12 cellular contexts compared by ENCODE assay signal in the genomic region with DNA sequence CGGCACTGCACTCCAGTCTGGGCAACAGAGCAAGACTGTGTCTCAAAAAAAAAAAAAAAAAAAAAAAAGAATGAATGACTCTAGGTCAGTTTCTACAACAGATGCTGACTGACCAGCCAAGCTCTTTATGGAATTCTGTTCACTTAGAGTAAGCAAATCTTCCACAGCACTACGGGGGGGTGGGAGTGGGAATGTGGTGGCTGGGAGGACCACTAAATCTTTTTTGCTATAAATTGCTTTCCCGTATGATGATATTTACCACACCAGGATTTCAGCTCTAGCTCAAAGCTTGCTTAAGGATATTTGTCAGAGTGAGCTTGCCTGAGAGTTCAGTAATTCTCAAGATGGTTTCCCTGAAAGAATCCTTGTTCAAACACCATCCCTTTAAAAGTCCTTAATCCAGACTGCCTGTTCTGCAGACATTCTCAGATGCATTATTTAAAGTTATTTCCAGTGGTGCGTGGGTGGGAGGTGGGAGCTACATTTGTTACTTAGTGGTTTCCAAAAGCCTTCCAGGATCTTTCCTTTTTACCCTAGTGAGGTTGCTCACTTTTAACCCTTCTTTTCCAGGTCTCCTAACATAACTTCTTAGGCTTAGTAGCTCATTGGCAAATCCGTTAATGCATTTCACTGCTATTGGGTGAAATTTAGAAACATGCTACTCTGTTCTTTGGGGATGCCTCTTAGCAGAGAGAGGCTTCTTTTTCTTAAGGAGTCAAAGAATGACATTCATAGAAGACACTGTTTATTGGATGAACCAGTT.
DNase-seq lines count a peak whose midpoint lies in the region; TF ChIP-seq lines count a peak whose summit lies in the region.
"Had no signal": no experiment of that assay in that cellular context is flagged by ENCODE, and none has a peak within 500 bp of the region (broad histone marks: within the 10 kb centered on the region; RNA-seq: fewer than 3 reads in every experiment).

No MANE protein-coding gene starts in this region.

- TF ChIP-seq CTCF in chondrocyte (IDR thresholded peaks at IDR 0.05) (no peak), osteocyte (IDR thresholded peaks at IDR 0.05) (no peak)

- H3K4me1 Mint-ChIP-seq in chondrocyte (ENCODE audit: low read depth) (peaks cover 47% of the 10 kb centered on the region), osteocyte (ENCODE audit: unreplicated experiment) (peaks cover 52% of the 10 kb centered on the region)

- peak; percentile 68 for DNase-seq in EH (ENCODE audit: low read depth)
- DNase-seq in chondrocyte (ENCODE audit: low spot score): no peak
- DNase-seq in osteocyte (ENCODE audit: extremely low spot score, unreplicated experiment): no peak
- no peak for DNase-seq in NCI-H1092 treated with DMSO at 0.1 percent for 48 hours (lab: John Stamatoyannopoulos, UW)
- no peak for DNase-seq in cerebellar nuclear complex (lab: John Stamatoyannopoulos, UW)
- DNase-seq in HT-29 (ENCODE audit: low spot score): no peak
- DNase-seq: activated T-cell treated with anti-CD3 and anti-CD28 coated beads, Interleukin-2, amount 50 U/mL, for 1 hour; GDM1; NCI-H1930; NCI-H524 treated with DMSO at 0.1 percent for 48 hours had no signal

- no peak overlapping the region for H3K4me3 Mint-ChIP-seq in chondrocyte (ENCODE audit: unreplicated experiment)
- H3K4me3 Mint-ChIP-seq in osteocyte (ENCODE audit: unreplicated experiment): no peak overlapping the region
- H3K4me3 Mint-ChIP-seq: CD14-positive monocyte had no signal

- peak overlapping the region; percentile 66 for H3K27ac Mint-ChIP-seq in chondrocyte (ENCODE audit: unreplicated experiment)
- H3K27ac Mint-ChIP-seq in osteocyte (ENCODE audit: unreplicated experiment): peak overlapping the region; percentile 93
- H3K27ac Mint-ChIP-seq: CD14-positive monocyte had no signal

- H3K27me3 Mint-ChIP-seq in chondrocyte (ENCODE audit: low read depth) (no peaks in the 10 kb centered on the region), osteocyte (ENCODE audit: unreplicated experiment) (no peaks in the 10 kb centered on the region)

- H3K9me3 Mint-ChIP-seq in chondrocyte (ENCODE audit: low read depth) (no peaks in the 10 kb centered on the region), osteocyte (ENCODE audit: unreplicated experiment) (no peaks in the 10 kb centered on the region)
- H3K9me3 Mint-ChIP-seq: CD14-positive monocyte had no signal

- H3K36me3 Mint-ChIP-seq in chondrocyte (ENCODE audit: low read depth) (no peaks in the 10 kb centered on the region), osteocyte (ENCODE audit: unreplicated experiment) (no peaks in the 10 kb centered on the region)

TF ChIP-seq in PFSK-1, 5 proteins besides CTCF, POLR2A, EP300 and RAD21:
- TF ChIP-seq, protein P1, sequence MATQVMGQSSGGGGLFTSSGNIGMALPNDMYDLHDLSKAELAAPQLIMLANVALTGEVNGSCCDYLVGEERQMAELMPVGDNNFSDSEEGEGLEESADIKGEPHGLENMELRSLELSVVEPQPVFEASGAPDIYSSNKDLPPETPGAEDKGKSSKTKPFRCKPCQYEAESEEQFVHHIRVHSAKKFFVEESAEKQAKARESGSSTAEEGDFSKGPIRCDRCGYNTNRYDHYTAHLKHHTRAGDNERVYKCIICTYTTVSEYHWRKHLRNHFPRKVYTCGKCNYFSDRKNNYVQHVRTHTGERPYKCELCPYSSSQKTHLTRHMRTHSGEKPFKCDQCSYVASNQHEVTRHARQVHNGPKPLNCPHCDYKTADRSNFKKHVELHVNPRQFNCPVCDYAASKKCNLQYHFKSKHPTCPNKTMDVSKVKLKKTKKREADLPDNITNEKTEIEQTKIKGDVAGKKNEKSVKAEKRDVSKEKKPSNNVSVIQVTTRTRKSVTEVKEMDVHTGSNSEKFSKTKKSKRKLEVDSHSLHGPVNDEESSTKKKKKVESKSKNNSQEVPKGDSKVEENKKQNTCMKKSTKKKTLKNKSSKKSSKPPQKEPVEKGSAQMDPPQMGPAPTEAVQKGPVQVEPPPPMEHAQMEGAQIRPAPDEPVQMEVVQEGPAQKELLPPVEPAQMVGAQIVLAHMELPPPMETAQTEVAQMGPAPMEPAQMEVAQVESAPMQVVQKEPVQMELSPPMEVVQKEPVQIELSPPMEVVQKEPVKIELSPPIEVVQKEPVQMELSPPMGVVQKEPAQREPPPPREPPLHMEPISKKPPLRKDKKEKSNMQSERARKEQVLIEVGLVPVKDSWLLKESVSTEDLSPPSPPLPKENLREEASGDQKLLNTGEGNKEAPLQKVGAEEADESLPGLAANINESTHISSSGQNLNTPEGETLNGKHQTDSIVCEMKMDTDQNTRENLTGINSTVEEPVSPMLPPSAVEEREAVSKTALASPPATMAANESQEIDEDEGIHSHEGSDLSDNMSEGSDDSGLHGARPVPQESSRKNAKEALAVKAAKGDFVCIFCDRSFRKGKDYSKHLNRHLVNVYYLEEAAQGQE (IDR thresholded peaks at IDR 0.05; ENCODE audit: insufficient read depth in 1 of 2, low read depth in 2 of 2, low read length in 2 of 2): no peak
- TF ChIP-seq SIN3A (IDR thresholded peaks at IDR 0.05; ENCODE audit: borderline replicate concordance, insufficient read depth, low read length): 0 out of 2 replicates have a peak, but pooled peaks have one; percentile 48
- TF ChIP-seq FOXP2 (optimal IDR thresholded peaks at IDR 0.05; ENCODE audit: borderline replicate concordance, extremely low read depth, extremely low read length, insufficient read depth): no peak
- TF ChIP-seq TAF1 (IDR thresholded peaks at IDR 0.05; ENCODE audit: borderline replicate concordance, insufficient read depth, low read length): no peak
- TF ChIP-seq POLR2AphosphoS5 (IDR thresholded peaks at IDR 0.05; ENCODE audit: low read depth, low read length): peak; percentile 13; the same call in 1 of the 2 replicates
